8 cellular contexts compared by ENCODE assay signal in genomic region chr17:43878260-43879082, GRCh38. TPM values are rescaled to one million over a fixed set of nuclear protein-coding genes. Genes with fewer than 3 reads are reported as not detected.
A peak's percentile ranks its signal among the peaks of the same experiment; 100 is the strongest.
DNase-seq lines count a peak whose midpoint lies in the region; ATAC-seq, FAIRE-seq and TF ChIP-seq lines count a peak whose summit lies in the region.

No MANE protein-coding gene starts in this region.

- intact Hi-C loops in activated B cell treated with CpG ODN at 0.5 μM for 24 hours (cut with micrococcal nuclease) (loop anchor here (1.0 to 2.0 kb wide), 4 partner anchors 60 to 290 kb away; no protein-coding TSS in a partner anchor), mammary epithelial cell (cut with micrococcal nuclease) (loop anchor here (1.0 kb wide), 4 partner anchors 66 to 290 kb away; no protein-coding TSS in a partner anchor)

- H3K4me1 Mint-ChIP-seq in activated B cell treated with CpG ODN at 0.5 μM for 24 hours, result no peaks in the 10 kb centered on the region

- no peaks in the 10 kb centered on the region for H3K9me3 Mint-ChIP-seq in activated B cell treated with CpG ODN at 0.5 μM for 24 hours

- no peaks in the 10 kb centered on the region for H3K79me2 ChIP-seq in mammary epithelial cell (ENCODE audit: insufficient read depth, low read length)

- H3K27ac ChIP-seq in mammary epithelial cell (ENCODE audit: insufficient read depth, low read depth, low read length), result no peak overlapping the region

- in situ Hi-C loops in mammary epithelial cell (cut with MboI; ENCODE audit: low sequenced_read_pairs in 2 of 2), result no loop called here

- TF ChIP-seq POLR2A in GM12891 (IDR thresholded peaks at IDR 0.05; ENCODE audit: low read depth, low read length), result no peak

- H3K4me3 ChIP-seq in mammary epithelial cell (replicated peaks in 1 of 3; ENCODE audit: insufficient read depth in 1 of 3, low read depth in 2 of 3, low read length in 3 of 3), result no peak overlapping the region

- H3K36me3 ChIP-seq in mammary epithelial cell (ENCODE audit: insufficient read depth, low read length), result no peaks in the 10 kb centered on the region

- H2AFZ ChIP-seq in mammary epithelial cell (ENCODE audit: low read depth, low read length), result peak overlapping the region; percentile 53

- H3K27ac Mint-ChIP-seq in activated B cell treated with CpG ODN at 0.5 μM for 24 hours, result no peak overlapping the region

- TF ChIP-seq CTCF in activated B cell treated with CpG ODN at 0.5 μM for 24 hours (IDR thresholded peaks at IDR 0.05), result peak; percentile 70
- TF ChIP-seq CTCF in mammary epithelial cell (conservative IDR thresholded peaks at IDR 0.05 in 1 of 2, IDR thresholded peaks at IDR 0.05 in 1 of 2; ENCODE audit: extremely low read depth in 1 of 2, insufficient read depth in 1 of 2, low read depth in 1 of 2, low read length in 2 of 2), result peak; percentile 93 to 99

- no peak overlapping the region for H3K9ac ChIP-seq in mammary epithelial cell (ENCODE audit: insufficient read depth, low read length)

- H4K20me1 ChIP-seq in mammary epithelial cell (ENCODE audit: insufficient read depth, low read length), result no peaks in the 10 kb centered on the region

- no peaks in the 10 kb centered on the region for H3K9me3 ChIP-seq in mammary epithelial cell (replicated peaks; ENCODE audit: insufficient read depth, low read length)

- FAIRE-seq in GM12891 (lab: Jason Lieb, UNC), result peak; percentile 91

- no peaks in the 10 kb centered on the region for H3K27me3 ChIP-seq in mammary epithelial cell (ENCODE audit: insufficient read depth, low read length)

- H3K4me2 ChIP-seq in mammary epithelial cell (ENCODE audit: insufficient read depth, low read depth, low read length), result no peak overlapping the region

- 4% methylated on average over 12 of the region's 12 CpGs for WGBS in mammary epithelial cell (ENCODE audit: low coverage, missing lambda C conversion rate)

- peaks cover 28% of the 10 kb centered on the region for H3K27me3 Mint-ChIP-seq in activated B cell treated with CpG ODN at 0.5 μM for 24 hours

- ATAC-seq in activated B cell treated with CpG ODN at 0.5 μM for 24 hours (ENCODE audit: low read depth), result peak; percentile 95
- no peak for ATAC-seq in HG02852 (IDR thresholded peaks at IDR 0.05; ENCODE audit: unreplicated experiment)

- peaks cover 4% of the 10 kb centered on the region for H3K4me1 ChIP-seq in mammary epithelial cell (ENCODE audit: insufficient read depth, low read length)

- DNase-seq in 8988T (peak; percentile 85), GM12891 (ENCODE audit: insufficient read length, low spot score) (peak; percentile 80), NCI-H187 (lab: John Stamatoyannopoulos, UW) (peak; percentile 45 to 46), activated B cell treated with CpG ODN at 0.5 μM for 24 hours (peak; percentile 73), mammary epithelial cell (peak; percentile 76), islet precursor cell (peak; percentile 97)
- DNase-seq in stimulated activated CD4-positive, alpha-beta T cell treated with anti-CD3 and anti-CD28 coated beads, Interleukin-15, amount 100 ng/mL, for 24 hours, result peak; percentile 77

- CTCF ChIA-PET in activated B cell treated with CpG ODN at 0.5 μM for 24 hours (lab: Charles Lee) (interaction anchor here (0.7 to 1.7 kb wide), 5 partner anchors 17 to 290 kb away, joined by 3 to 8 read pairs (median 4); no protein-coding TSS in a partner anchor), mammary epithelial cell (lab: Charles Lee; ENCODE audit: low non-redundant PET) (interaction anchor here (0.5 to 1.1 kb wide), 5 partner anchors 36 to 290 kb away, joined by 3 to 8 read pairs (median 3); no protein-coding TSS in a partner anchor)

- H3K36me3 Mint-ChIP-seq in activated B cell treated with CpG ODN at 0.5 μM for 24 hours (ENCODE audit: low read depth), result no peaks in the 10 kb centered on the region

- POLR2A ChIA-PET in activated B cell treated with CpG ODN at 0.5 μM for 24 hours (lab: Charles Lee), result no interaction called here

- no TSS peak for BruUV-seq in mammary epithelial cell (replicated peaks; lab: Mats Ljungman, UMichigan)

- no peak overlapping the region for H3K4me3 Mint-ChIP-seq in activated B cell treated with CpG ODN at 0.5 μM for 24 hours

- dilution Hi-C loops in mammary epithelial cell (cut with HindIII; ENCODE audit: low sequenced_read_pairs), result no loop called here

TF ChIP-seq in GM12891, 5 proteins besides CTCF, POLR2A, EP300 and RAD21:
- TF ChIP-seq TAF1 (IDR thresholded peaks at IDR 0.05; ENCODE audit: low read depth, low read length) (no peak), POLR2AphosphoS5 (IDR thresholded peaks at IDR 0.05; ENCODE audit: low read depth, low read length) (no peak), POU2F2 (IDR thresholded peaks at IDR 0.05; ENCODE audit: low read depth, low read length) (no peak), PAX5 (IDR thresholded peaks at IDR 0.05; ENCODE audit: insufficient read depth, low read length, severe bottlenecking) (no peak), SPI1 (IDR thresholded peaks at IDR 0.05; ENCODE audit: low read depth, low read length) (no peak)

RNA-seq across cellular contexts. Expression of gene MPP2, which starts 28.9 kb away (rescaled TPM):
- polyA plus RNA-seq in GM12891 (2012; ENCODE audit: low read depth, missing spikeins), result 0.04 TPM
- total RNA-seq in activated B cell treated with CpG ODN at 0.5 μM for 24 hours (not detected in 2 replicates), mammary epithelial cell (1 to 10 TPM in 1 of 2 donors, under 1 TPM in 1; 0.85 to 1.8 TPM)
- polyA plus RNA-seq in mammary epithelial cell, result 0.75 TPM
- 3.0 TPM for polyA minus RNA-seq in mammary epithelial cell

RNA-seq across cellular contexts. Expression of gene CD300LG, which starts 31.5 kb away (rescaled TPM):
- not detected for polyA plus RNA-seq in GM12891 (2012; ENCODE audit: low read depth, missing spikeins)
- total RNA-seq in activated B cell treated with CpG ODN at 0.5 μM for 24 hours (not detected in 2 replicates), mammary epithelial cell (not detected)
- polyA plus RNA-seq in mammary epithelial cell, result 0.03 TPM
- not detected for polyA minus RNA-seq in mammary epithelial cell

RNA-seq across cellular contexts. Expression of gene MPP3, which starts 45.5 kb away (rescaled TPM):
- not detected for polyA plus RNA-seq in GM12891 (2012; ENCODE audit: low read depth, missing spikeins)
- total RNA-seq in activated B cell treated with CpG ODN at 0.5 μM for 24 hours (not detected in 2 replicates), mammary epithelial cell (10 to 100 TPM; 10.8 to 19.6 TPM)
- 7.1 TPM for polyA plus RNA-seq in mammary epithelial cell
- polyA minus RNA-seq in mammary epithelial cell, result 3.5 TPM

Comparison
In these comparisons a context has a peak if more than half of its experiments do, and no peak if none do; other contexts are left out.
1. DNase-seq: peak in every context shown above with its lines; median percentile 97 in islet precursor cell; 85 in 8988T; 80 in GM12891; 77 in stimulated activated CD4-positive, alpha-beta T cell treated with anti-CD3 and anti-CD28 coated beads, Interleukin-15, amount 100 ng/mL, for 24 hours; 76 in mammary epithelial cell; 73 in activated B cell treated with CpG ODN at 0.5 μM for 24 hours; 46 in NCI-H187.
2. RNA of gene MPP3, which starts 45.5 kb away (total RNA-seq): 10.8 to 19.6 TPM in mammary epithelial cell; not detected in activated B cell treated with CpG ODN at 0.5 μM for 24 hours; every median in the first group is over 10 times any median in the second.